ENCODE assay signal across 15 cellular contexts in the genomic region with DNA sequence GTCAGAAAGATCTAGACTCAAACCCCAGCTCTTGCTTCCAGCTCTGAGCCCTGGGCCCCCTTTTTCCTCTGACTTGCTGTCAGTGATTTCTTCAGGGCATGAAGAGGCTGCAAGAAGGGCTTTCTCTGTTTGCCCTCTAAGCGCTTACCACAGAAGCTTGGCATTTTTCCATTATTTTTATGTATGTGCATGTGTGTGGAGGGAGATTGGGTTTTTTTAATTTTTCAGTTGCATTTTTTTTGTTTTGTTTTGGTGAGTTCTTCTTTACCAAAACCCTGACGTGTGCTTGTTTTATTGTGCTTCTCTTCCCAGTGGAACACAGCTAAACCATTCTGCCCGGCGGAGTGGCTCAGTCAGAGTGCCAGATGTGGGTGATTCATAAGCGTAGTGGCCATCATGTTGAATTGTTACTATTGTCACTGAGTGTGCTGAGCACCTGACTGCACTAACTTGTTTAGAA.
DNase-seq lines count a peak whose midpoint lies in the region; ATAC-seq and TF ChIP-seq lines count a peak whose summit lies in the region.
"Had no signal": no experiment of that assay in that cellular context is flagged by ENCODE, and none has a peak within 500 bp of the region (broad histone marks: within the 10 kb centered on the region; RNA-seq: fewer than 3 reads in every experiment).

No MANE protein-coding gene starts in this region.

- ATAC-seq in GM18498 (IDR thresholded peaks at IDR 0.05; ENCODE audit: unreplicated experiment) = no peak
- ATAC-seq: activated CD8-positive, alpha-beta T cell treated with anti-CD3 and anti-CD28 coated beads, Interleukin-2, amount 10 ng/mL, durations not matched to agents 7 days and 5 days; stimulated activated naive CD8-positive, alpha-beta T cell treated with anti-CD3 and anti-CD28 coated beads, Interleukin-15, Interleukin-2, amounts not matched to agents 100 U/mL and 50 U/mL, for 24 hours had no signal

- H3K4me3 ChIP-seq in HFF-Myc (replicated peaks; ENCODE audit: low read depth, low read length) = no peak overlapping the region

- peak overlapping the region; percentile 13 to 90 (median 72) for H3K27ac Mint-ChIP-seq in brain
- H3K27ac Mint-ChIP-seq in activated T-helper 1 cell treated with anti-CD3 and anti-CD28 coated beads, Interleukin-12 subunit alpha, Interleukin-12 subunit beta, Interleukin-2, Interleukin-4 antibody, amounts not matched to agents 30 ng/mL and 10 ng/mL and 1 ng/mL, durations not matched to agents 14 hours and 24 hours and 36 hours = no peak overlapping the region
- H3K27ac Mint-ChIP-seq: activated CD8-positive, alpha-beta T cell treated with anti-CD3 and anti-CD28 coated beads, Interleukin-2, amount 10 ng/mL, durations not matched to agents 7 days and 5 days; T-helper 1 cell treated with Interleukin-12 subunit alpha and Interleukin-12 subunit beta and Interleukin-4 antibody, amounts not matched to agents 30 μg/mL and 1 μg/mL, for 36 hours had no signal

- H3K9me3 Mint-ChIP-seq in brain = peaks cover 0 to 2% (median 0%) of the 10 kb centered on the region in 5 experiments
- H3K9me3 Mint-ChIP-seq in activated T-helper 1 cell treated with anti-CD3 and anti-CD28 coated beads, Interleukin-12 subunit alpha, Interleukin-12 subunit beta, Interleukin-2, Interleukin-4 antibody, amounts not matched to agents 30 ng/mL and 10 ng/mL and 1 ng/mL, durations not matched to agents 14 hours and 24 hours and 36 hours = no peaks in the 10 kb centered on the region
- H3K9me3 Mint-ChIP-seq: H9; T-helper 1 cell treated with Interleukin-12 subunit alpha and Interleukin-12 subunit beta and Interleukin-4 antibody, amounts not matched to agents 30 μg/mL and 1 μg/mL, for 36 hours had no signal

- peak; percentile 40 for DNase-seq in AG08395 (ENCODE audit: low spot score)
- DNase-seq in HFF-Myc (ENCODE audit: extremely low read depth, low read depth) = peak; percentile 33
- peak; percentile 19 for DNase-seq in kidney tubule cell (ENCODE audit: low spot score)
- DNase-seq in stimulated activated CD4-positive, alpha-beta T cell treated with anti-CD3 and anti-CD28 coated beads, Interleukin-4, amount 100 ng/mL, for 24 hours = no peak
- no peak for DNase-seq in NCI-H748 (lab: John Stamatoyannopoulos, UW; ENCODE audit: unreplicated experiment)
- DNase-seq in activated T-helper 1 cell treated with anti-CD3 and anti-CD28 coated beads, Interleukin-12 subunit alpha, Interleukin-12 subunit beta, Interleukin-2, Interleukin-4 antibody, amounts not matched to agents 30 ng/mL and 10 ng/mL and 1 ng/mL, durations not matched to agents 14 hours and 24 hours and 36 hours (ENCODE audit: low spot score) = no peak
- DNase-seq: activated CD8-positive, alpha-beta T cell treated with anti-CD3 and anti-CD28 coated beads, Interleukin-2, amount 10 ng/mL, durations not matched to agents 7 days and 5 days; erythroblast; H9; left cardiac atrium; stimulated activated CD4-positive, alpha-beta T cell treated with anti-CD3 and anti-CD28 coated beads, Interleukin-1b, Interleukin-23, amount 100 ng/mL, for 48 hours; stimulated activated naive CD8-positive, alpha-beta T cell treated with anti-CD3 and anti-CD28 coated beads, Interleukin-15, Interleukin-2, amounts not matched to agents 100 U/mL and 50 U/mL, for 24 hours had no signal

- TF ChIP-seq CTCF in HFF-Myc (IDR thresholded peaks at IDR 0.05; ENCODE audit: low read depth, low read length, missing control alignments) (no peak), brain (conservative IDR thresholded peaks at IDR 0.05) (no peak)

- intact Hi-C loops in activated T-helper 1 cell treated with anti-CD3 and anti-CD28 coated beads, Interleukin-12 subunit alpha, Interleukin-12 subunit beta, Interleukin-2, Interleukin-4 antibody, amounts not matched to agents 30 ng/mL and 10 ng/mL and 1 ng/mL, durations not matched to agents 14 hours and 24 hours and 36 hours (cut with micrococcal nuclease) = no loop called here

- H3K36me3 Mint-ChIP-seq in brain = peaks cover 18% of the 10 kb centered on the region
- H3K36me3 Mint-ChIP-seq in activated T-helper 1 cell treated with anti-CD3 and anti-CD28 coated beads, Interleukin-12 subunit alpha, Interleukin-12 subunit beta, Interleukin-2, Interleukin-4 antibody, amounts not matched to agents 30 ng/mL and 10 ng/mL and 1 ng/mL, durations not matched to agents 14 hours and 24 hours and 36 hours (ENCODE audit: low read depth) = no peaks in the 10 kb centered on the region

- H3K4me1 Mint-ChIP-seq in brain = peaks cover 92% of the 10 kb centered on the region
- H3K4me1 Mint-ChIP-seq in activated T-helper 1 cell treated with anti-CD3 and anti-CD28 coated beads, Interleukin-12 subunit alpha, Interleukin-12 subunit beta, Interleukin-2, Interleukin-4 antibody, amounts not matched to agents 30 ng/mL and 10 ng/mL and 1 ng/mL, durations not matched to agents 14 hours and 24 hours and 36 hours (ENCODE audit: low read depth) = no peaks in the 10 kb centered on the region

- H3K4me3 Mint-ChIP-seq in brain = no peak overlapping the region
- H3K4me3 Mint-ChIP-seq in activated T-helper 1 cell treated with anti-CD3 and anti-CD28 coated beads, Interleukin-12 subunit alpha, Interleukin-12 subunit beta, Interleukin-2, Interleukin-4 antibody, amounts not matched to agents 30 ng/mL and 10 ng/mL and 1 ng/mL, durations not matched to agents 14 hours and 24 hours and 36 hours = no peak overlapping the region
- H3K4me3 Mint-ChIP-seq: activated CD8-positive, alpha-beta T cell treated with anti-CD3 and anti-CD28 coated beads, Interleukin-2, amount 10 ng/mL, durations not matched to agents 7 days and 5 days; H9; T-helper 1 cell treated with Interleukin-12 subunit alpha and Interleukin-12 subunit beta and Interleukin-4 antibody, amounts not matched to agents 30 μg/mL and 1 μg/mL, for 36 hours had no signal

- H3K27me3 Mint-ChIP-seq in brain = no peaks in the 10 kb centered on the region
- peaks cover 5% of the 10 kb centered on the region for H3K27me3 Mint-ChIP-seq in activated T-helper 1 cell treated with anti-CD3 and anti-CD28 coated beads, Interleukin-12 subunit alpha, Interleukin-12 subunit beta, Interleukin-2, Interleukin-4 antibody, amounts not matched to agents 30 ng/mL and 10 ng/mL and 1 ng/mL, durations not matched to agents 14 hours and 24 hours and 36 hours (ENCODE audit: insufficient read depth)

Comparison
In these comparisons a context has a peak if more than half of its experiments do, and no peak if none do; other contexts are left out.
1. DNase-seq: peak in AG08395 (single experiment), HFF-Myc (single experiment) and kidney tubule cell (single experiment); none in stimulated activated CD4-positive, alpha-beta T cell treated with anti-CD3 and anti-CD28 coated beads, Interleukin-4, amount 100 ng/mL, for 24 hours (single experiment), NCI-H748 (single experiment) and activated T-helper 1 cell treated with anti-CD3 and anti-CD28 coated beads, Interleukin-12 subunit alpha, Interleukin-12 subunit beta, Interleukin-2, Interleukin-4 antibody, amounts not matched to agents 30 ng/mL and 10 ng/mL and 1 ng/mL, durations not matched to agents 14 hours and 24 hours and 36 hours (single experiment).